ENCODE assay signal across 8 cellular contexts in the genomic region with DNA sequence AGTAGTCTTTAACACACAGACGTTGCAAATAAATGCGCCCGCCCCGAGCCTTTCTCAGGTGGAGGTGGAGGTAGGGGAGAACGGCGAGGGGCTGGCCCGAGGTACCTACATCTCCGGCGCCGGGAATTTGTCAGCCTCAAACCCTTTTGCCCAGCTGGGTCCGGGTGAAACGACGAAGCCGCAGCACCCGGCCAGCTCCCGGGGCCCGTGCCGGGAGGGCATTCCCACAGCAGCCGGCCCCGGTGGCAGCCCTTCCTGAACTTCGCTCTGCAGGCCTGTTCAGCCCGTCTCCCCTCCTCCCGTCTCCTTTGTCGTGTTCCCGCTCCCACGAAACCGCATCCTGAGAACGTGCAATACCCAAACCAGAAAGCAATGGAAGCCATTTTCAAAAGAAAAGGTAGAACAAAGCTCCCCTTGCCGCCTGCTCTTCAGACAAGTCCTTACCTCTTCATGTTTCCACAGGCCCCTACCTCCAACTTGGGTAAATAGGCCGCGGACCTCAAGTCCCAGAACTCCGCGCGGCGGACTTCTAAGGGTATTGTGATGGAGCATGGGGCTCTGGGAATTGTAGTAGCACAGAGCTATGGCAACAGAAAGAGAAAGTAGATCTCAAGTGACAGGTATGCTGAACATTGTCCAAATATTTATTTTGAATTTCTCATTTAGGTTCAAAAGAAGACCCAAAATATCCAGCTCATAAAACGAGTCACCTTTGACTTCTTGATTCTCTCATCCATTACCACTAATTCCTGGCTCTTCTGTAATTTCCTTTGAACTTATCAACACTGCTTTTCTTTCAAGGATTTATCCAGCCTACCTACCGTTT. TPM values are rescaled to one million over a fixed set of nuclear protein-coding genes. Genes with fewer than 3 reads are reported as not detected.
DNase-seq lines count a peak whose midpoint lies in the region; ATAC-seq and TF ChIP-seq lines count a peak whose summit lies in the region.

A gene (minus strand): TSS at position 501 of the 826 bp plus-strand sequence. CDS start 49 bp downstream, at position 452.

- DNase-seq in GM12865 (ENCODE audit: low read depth) (peak; percentile 86), NCI-H1417 (lab: John Stamatoyannopoulos, UW) (peak; percentile 88 to 96 (median 94)), T-helper 1 cell (peak; percentile 44 to 80 (median 55)), adrenal gland (peak; percentile 66 to 88 (median 80)), left cardiac atrium (peak; percentile 79), posterior cingulate gyrus (peak; percentile 64 to 97 (median 78)), upper lobe of left lung (peak; percentile 79 to 86)

- no peak for TF ChIP-seq POLR2A in adrenal gland (IDR thresholded peaks at IDR 0.05)
- peak in 1 of 4 donors; percentile 28 for TF ChIP-seq POLR2A in upper lobe of left lung (IDR thresholded peaks at IDR 0.05)

- H3K27me3 ChIP-seq in adrenal gland (peaks cover 7% of the 10 kb centered on the region), upper lobe of left lung (no peaks in the 10 kb centered on the region)

- H3K27ac ChIP-seq in adrenal gland, result peak within 1 kb of the TSS in 2 of 5 donors; percentile 59 to 69
- peak within 1 kb of the TSS; percentile 43 to 82 (median 78) for H3K27ac ChIP-seq in upper lobe of left lung

- 1 to 29% (median 15%) methylated on average over 8 to 37 of the region's 37 CpGs for WGBS in adrenal gland, 4 donors
- WGBS in upper lobe of left lung, 2 donors, result 6 to 50% methylated on average over 2 to 28 of the region's 37 CpGs

- H3K4me1 ChIP-seq in adrenal gland (replicated peaks in 1 of 2) (peaks cover 0 to 6% of the 10 kb centered on the region in 2 donors), upper lobe of left lung (no peaks in the 10 kb centered on the region)

- ATAC-seq in HG02798 (IDR thresholded peaks at IDR 0.05; ENCODE audit: poor library complexity, unreplicated experiment), result peak; percentile 100
- ATAC-seq in left cardiac atrium, result peak; percentile 98 to 100
- peak; percentile 89 to 94 for ATAC-seq in upper lobe of left lung (ENCODE audit: low FRiP score in 2 of 2)

- TF ChIP-seq EP300 in upper lobe of left lung (IDR thresholded peaks at IDR 0.05), result no peak

- no peak for TF ChIP-seq CTCF in GM12865 (IDR thresholded peaks at IDR 0.05; ENCODE audit: insufficient read depth, low read depth, low read length, missing control alignments)
- no peak for TF ChIP-seq CTCF in adrenal gland (IDR thresholded peaks at IDR 0.05)
- no peak for TF ChIP-seq CTCF in upper lobe of left lung (IDR thresholded peaks at IDR 0.05)

- H3K9me3 ChIP-seq in adrenal gland (replicated peaks in 1 of 3) (no peaks in the 10 kb centered on the region), upper lobe of left lung (no peaks in the 10 kb centered on the region)

- peaks cover 0 to 11% of the 10 kb centered on the region in 2 donors for H3K36me3 ChIP-seq in adrenal gland (replicated peaks in 1 of 2)
- peaks cover 0 to 28% (median under 1%) of the 10 kb centered on the region in 4 donors for H3K36me3 ChIP-seq in upper lobe of left lung

- intact Hi-C loops in adrenal gland (cut with DNase I) (no loop called here), left cardiac atrium (cut with DNase I) (no loop called here), posterior cingulate gyrus (cut with DNase I) (no loop called here)

- H3K4me3 ChIP-seq in GM12865 (ENCODE audit: low read depth, low read length), result peak within 1 kb of the TSS; percentile 78
- peak within 1 kb of the TSS in 2 of 4 donors; percentile 35 to 51 for H3K4me3 ChIP-seq in adrenal gland
- H3K4me3 ChIP-seq in upper lobe of left lung, result peak within 1 kb of the TSS; percentile 12 to 70 (median 60)

RNA-seq across cellular contexts. Expression of the gene that starts here (rescaled TPM):
- total RNA-seq in adrenal gland, result 10 to 100 TPM in 7 of 8 donors, 1 to 10 TPM in 1; 9.1 to 41.8 (median 14.7) TPM
- 1 to 10 TPM; 4.2 to 7.8 (median 6.7) TPM for polyA plus RNA-seq in adrenal gland
- total RNA-seq in left cardiac atrium, result 10 to 100 TPM in 1 of 2 donors, 1 to 10 TPM in 1; 9.2 to 11.0 TPM
- 10 to 100 TPM; 10.9 to 49.2 (median 16.5) TPM for total RNA-seq in upper lobe of left lung
